In genomic region chr2:601387-601698, GRCh38 we compare ENCODE assay signal across 27 cellular contexts.
"Had no signal": no experiment of that assay in that cellular context is flagged by ENCODE, and none has a peak within 500 bp of the region (broad histone marks: within the 10 kb centered on the region; RNA-seq: fewer than 3 reads in every experiment).

No MANE protein-coding gene starts in this region.

- ATAC-seq: naive thymus-derived CD4-positive, alpha-beta T cell; natural killer cell; pancreas; right cardiac atrium; sciatic nerve; stimulated activated effector memory CD8-positive, alpha-beta T cell treated with anti-CD3 and anti-CD28 coated beads, Interleukin-12 subunit alpha, Interleukin-12 subunit beta, amount 100 ng/mL, for 72 hours; stimulated activated naive B cell treated with anti-CD40 and anti-IgM and Interleukin-4, amounts not matched to agents 10 μg/mL and 1 μg/mL and 100 μg/mL, for 72 hours had no signal

- H3K9me3 Mint-ChIP-seq: natural killer cell; stimulated activated effector memory CD8-positive, alpha-beta T cell treated with anti-CD3 and anti-CD28 coated beads, Interleukin-12 subunit alpha, Interleukin-12 subunit beta, amount 100 ng/mL, for 72 hours; stimulated activated naive CD8-positive, alpha-beta T cell treated with anti-CD3 and anti-CD28 coated beads, Interleukin-15, Interleukin-2, amounts not matched to agents 100 ng/mL and 50 ng/mL, for 24 hours had no signal

- H3K27ac Mint-ChIP-seq: naive thymus-derived CD4-positive, alpha-beta T cell; natural killer cell; neural progenitor cell; stimulated activated effector memory CD8-positive, alpha-beta T cell treated with anti-CD3 and anti-CD28 coated beads, Interleukin-12 subunit alpha, Interleukin-12 subunit beta, amount 100 ng/mL, for 72 hours; stimulated activated naive B cell treated with anti-CD40 and anti-IgM and Interleukin-4, amounts not matched to agents 10 μg/mL and 1 μg/mL and 100 μg/mL, for 72 hours; stimulated activated naive CD8-positive, alpha-beta T cell treated with anti-CD3 and anti-CD28 coated beads, Interleukin-15, Interleukin-2, amounts not matched to agents 100 ng/mL and 50 ng/mL, for 24 hours had no signal

- H3K4me2 ChIP-seq: neural progenitor cell, smooth muscle cell had no signal

- H3K36me3 Mint-ChIP-seq: naive thymus-derived CD4-positive, alpha-beta T cell; natural killer cell; stimulated activated effector memory CD8-positive, alpha-beta T cell treated with anti-CD3 and anti-CD28 coated beads, Interleukin-12 subunit alpha, Interleukin-12 subunit beta, amount 100 ng/mL, for 72 hours; stimulated activated naive B cell treated with anti-CD40 and anti-IgM and Interleukin-4, amounts not matched to agents 10 μg/mL and 1 μg/mL and 100 μg/mL, for 72 hours had no signal

- H3K36me3 ChIP-seq: neural progenitor cell, pancreas, prostate gland, spleen, stomach, thoracic aorta, thyroid gland, tibial nerve, upper lobe of left lung, vagina had no signal

- H3K4me3 ChIP-seq: neural progenitor cell, pancreas, prostate gland, skin epidermis, smooth muscle cell, spleen, stomach, thoracic aorta, thyroid gland, tibial nerve, upper lobe of left lung, vagina had no signal

- H3K4me1 Mint-ChIP-seq: naive thymus-derived CD4-positive, alpha-beta T cell; natural killer cell; stimulated activated effector memory CD8-positive, alpha-beta T cell treated with anti-CD3 and anti-CD28 coated beads, Interleukin-12 subunit alpha, Interleukin-12 subunit beta, amount 100 ng/mL, for 72 hours; stimulated activated naive B cell treated with anti-CD40 and anti-IgM and Interleukin-4, amounts not matched to agents 10 μg/mL and 1 μg/mL and 100 μg/mL, for 72 hours had no signal

- DNase-seq: natural killer cell; occipital lobe; retina; right cardiac atrium; stimulated activated CD4-positive, alpha-beta T cell treated with anti-CD3 and anti-CD28 coated beads, Interleukin-12 subunit alpha, Interleukin-12 subunit beta, amount 100 ng/mL, for 4 hours; stimulated activated CD4-positive, alpha-beta T cell treated with anti-CD3 and anti-CD28 coated beads, Interleukin-1b, Interleukin-23, amount 100 ng/mL, for 48 hours; stimulated activated CD4-positive, alpha-beta T cell treated with anti-CD3 and anti-CD28 coated beads, Interleukin-4, amount 100 ng/mL, for 1 hour; stimulated activated CD4-positive, alpha-beta T cell treated with anti-CD3 and anti-CD28 coated beads, Interleukin-4, amount 100 ng/mL, for 4 hours; stimulated activated naive B cell treated with anti-CD40 and anti-IgM and Interleukin-4, amounts not matched to agents 10 μg/mL and 1 μg/mL and 100 μg/mL, for 72 hours; stimulated activated naive CD4-positive, alpha-beta T cell treated with Interleukin-2 at 50 U/mL for 16 hours; stomach; thyroid gland; trophoblast cell had no signal

- H2AFZ ChIP-seq: neural progenitor cell had no signal

- H3K4me3 Mint-ChIP-seq: naive thymus-derived CD4-positive, alpha-beta T cell; natural killer cell; neural progenitor cell; stimulated activated effector memory CD8-positive, alpha-beta T cell treated with anti-CD3 and anti-CD28 coated beads, Interleukin-12 subunit alpha, Interleukin-12 subunit beta, amount 100 ng/mL, for 72 hours; stimulated activated naive B cell treated with anti-CD40 and anti-IgM and Interleukin-4, amounts not matched to agents 10 μg/mL and 1 μg/mL and 100 μg/mL, for 72 hours; stimulated activated naive CD8-positive, alpha-beta T cell treated with anti-CD3 and anti-CD28 coated beads, Interleukin-15, Interleukin-2, amounts not matched to agents 100 ng/mL and 50 ng/mL, for 24 hours had no signal

- H3K9ac ChIP-seq: neural progenitor cell had no signal

- H3K9me3 ChIP-seq: pancreas, prostate gland, spleen, stomach, thoracic aorta, thyroid gland, tibial nerve, upper lobe of left lung, vagina had no signal

- H3K27me3 ChIP-seq: neural progenitor cell, pancreas, spleen, thyroid gland, tibial nerve, upper lobe of left lung, vagina had no signal

- H3K27me3 Mint-ChIP-seq: naive thymus-derived CD4-positive, alpha-beta T cell; stimulated activated naive CD8-positive, alpha-beta T cell treated with anti-CD3 and anti-CD28 coated beads, Interleukin-15, Interleukin-2, amounts not matched to agents 100 ng/mL and 50 ng/mL, for 24 hours had no signal

- H3K4me1 ChIP-seq: neural progenitor cell, pancreas, prostate gland, spleen, stomach, thyroid gland, tibial nerve, upper lobe of left lung, vagina had no signal

- H3K27ac ChIP-seq: neural progenitor cell, pancreas, prostate gland, skin epidermis, spleen, stomach, thoracic aorta, thyroid gland, tibial nerve, upper lobe of left lung, vagina had no signal
